In the genomic region with DNA sequence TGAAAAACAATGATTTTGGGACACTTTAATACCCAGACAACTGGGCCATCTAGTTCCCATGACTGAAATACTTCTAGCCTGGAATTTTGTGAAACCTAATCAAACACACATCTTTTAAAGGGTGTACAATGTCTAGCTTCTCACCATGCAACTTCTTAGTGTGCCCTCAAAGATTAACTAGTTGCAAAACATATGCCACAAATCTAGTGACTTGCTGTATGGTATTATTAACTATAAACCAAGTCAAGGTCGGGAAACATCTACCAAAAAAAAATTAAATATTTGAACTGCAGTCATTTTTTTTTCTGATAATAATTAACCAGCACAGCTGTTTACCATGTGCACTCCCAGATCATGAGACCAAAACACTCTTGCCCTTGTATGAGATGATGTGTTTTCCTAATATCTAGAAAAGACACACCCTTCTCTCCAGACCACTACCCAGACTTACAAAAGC, we compare ENCODE assay signal across 1 cellular context.
TF ChIP-seq lines count a peak whose summit lies in the region.

No MANE protein-coding gene starts in this region.

TF ChIP-seq in HepG2, 621 proteins besides CTCF, POLR2A, EP300 and RAD21 (continued from another document and continues in another):
- TF ChIP-seq CREM (IDR thresholded peaks at IDR 0.05) (peak; percentile 51), CREM (CRISPR knock-in tag; IDR thresholded peaks at IDR 0.05) (no peak), FOXO1 (CRISPR knock-in tag; IDR thresholded peaks at IDR 0.05) (peak; percentile 64; the same call in 1 of the 2 replicates), CHD4 (IDR thresholded peaks at IDR 0.05; ENCODE audit: borderline replicate concordance, low read length) (peak; percentile 24; the same call in 1 of the 2 replicates), HMG20A (CRISPR knock-in tag; IDR thresholded peaks at IDR 0.05; ENCODE audit: borderline replicate concordance) (peak; percentile 54; the same call in 1 of the 2 replicates), CEBPG (CRISPR knock-in tag; IDR thresholded peaks at IDR 0.05) (peak; percentile 49; the same call in 1 of the 2 replicates), MED1 (CRISPR knock-in tag; IDR thresholded peaks at IDR 0.05) (peak; percentile 82), MIXL1 (CRISPR knock-in tag; IDR thresholded peaks at IDR 0.05) (peak; percentile 87), LCORL (IDR thresholded peaks at IDR 0.05) (no peak), LCORL (CRISPR knock-in tag; IDR thresholded peaks at IDR 0.05) (0 out of 2 replicates have a peak, but pooled peaks have one; percentile 49), HNRNPH1 (optimal IDR thresholded peaks at IDR 0.05; ENCODE audit: low read depth, low read length) (no peak), ZNF781 (CRISPR knock-in tag; IDR thresholded peaks at IDR 0.05; ENCODE audit: borderline replicate concordance, not compliant biosample characterization) (no peak), SOX5 (CRISPR knock-in tag; IDR thresholded peaks at IDR 0.05; ENCODE audit: borderline replicate concordance) (peak; percentile 71; the same call in 1 of the 2 replicates), TARDBP (CRISPR knock-in tag; IDR thresholded peaks at IDR 0.05) (0 out of 2 replicates have a peak, but pooled peaks have one; percentile 30), BCL6 (CRISPR knock-in tag; IDR thresholded peaks at IDR 0.05) (peak; percentile 36; the same call in 1 of the 2 replicates), ZNF317 (CRISPR knock-in tag; IDR thresholded peaks at IDR 0.05) (peak; percentile 56; the same call in 1 of the 2 replicates), ZNF652 (CRISPR knock-in tag; IDR thresholded peaks at IDR 0.05; ENCODE audit: borderline replicate concordance, low read depth) (peak; percentile 39; the same call in 1 of the 2 replicates), HNRNPUL1 (IDR thresholded peaks at IDR 0.05; ENCODE audit: low read depth, low read length) (peak; percentile 78)
- TF ChIP-seq, protein P1, sequence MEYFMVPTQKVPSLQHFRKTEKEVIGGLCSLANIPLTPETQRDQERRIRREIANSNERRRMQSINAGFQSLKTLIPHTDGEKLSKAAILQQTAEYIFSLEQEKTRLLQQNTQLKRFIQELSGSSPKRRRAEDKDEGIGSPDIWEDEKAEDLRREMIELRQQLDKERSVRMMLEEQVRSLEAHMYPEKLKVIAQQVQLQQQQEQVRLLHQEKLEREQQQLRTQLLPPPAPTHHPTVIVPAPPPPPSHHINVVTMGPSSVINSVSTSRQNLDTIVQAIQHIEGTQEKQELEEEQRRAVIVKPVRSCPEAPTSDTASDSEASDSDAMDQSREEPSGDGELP (IDR thresholded peaks at IDR 0.05; ENCODE audit: borderline replicate concordance, low read depth), result peak; percentile 92
- TF ChIP-seq, protein P2, sequence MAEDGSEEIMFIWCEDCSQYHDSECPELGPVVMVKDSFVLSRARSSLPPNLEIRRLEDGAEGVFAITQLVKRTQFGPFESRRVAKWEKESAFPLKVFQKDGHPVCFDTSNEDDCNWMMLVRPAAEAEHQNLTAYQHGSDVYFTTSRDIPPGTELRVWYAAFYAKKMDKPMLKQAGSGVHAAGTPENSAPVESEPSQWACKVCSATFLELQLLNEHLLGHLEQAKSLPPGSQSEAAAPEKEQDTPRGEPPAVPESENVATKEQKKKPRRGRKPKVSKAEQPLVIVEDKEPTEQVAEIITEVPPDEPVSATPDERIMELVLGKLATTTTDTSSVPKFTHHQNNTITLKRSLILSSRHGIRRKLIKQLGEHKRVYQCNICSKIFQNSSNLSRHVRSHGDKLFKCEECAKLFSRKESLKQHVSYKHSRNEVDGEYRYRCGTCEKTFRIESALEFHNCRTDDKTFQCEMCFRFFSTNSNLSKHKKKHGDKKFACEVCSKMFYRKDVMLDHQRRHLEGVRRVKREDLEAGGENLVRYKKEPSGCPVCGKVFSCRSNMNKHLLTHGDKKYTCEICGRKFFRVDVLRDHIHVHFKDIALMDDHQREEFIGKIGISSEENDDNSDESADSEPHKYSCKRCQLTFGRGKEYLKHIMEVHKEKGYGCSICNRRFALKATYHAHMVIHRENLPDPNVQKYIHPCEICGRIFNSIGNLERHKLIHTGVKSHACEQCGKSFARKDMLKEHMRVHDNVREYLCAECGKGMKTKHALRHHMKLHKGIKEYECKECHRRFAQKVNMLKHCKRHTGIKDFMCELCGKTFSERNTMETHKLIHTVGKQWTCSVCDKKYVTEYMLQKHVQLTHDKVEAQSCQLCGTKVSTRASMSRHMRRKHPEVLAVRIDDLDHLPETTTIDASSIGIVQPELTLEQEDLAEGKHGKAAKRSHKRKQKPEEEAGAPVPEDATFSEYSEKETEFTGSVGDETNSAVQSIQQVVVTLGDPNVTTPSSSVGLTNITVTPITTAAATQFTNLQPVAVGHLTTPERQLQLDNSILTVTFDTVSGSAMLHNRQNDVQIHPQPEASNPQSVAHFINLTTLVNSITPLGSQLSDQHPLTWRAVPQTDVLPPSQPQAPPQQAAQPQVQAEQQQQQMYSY (CRISPR knock-in tag; IDR thresholded peaks at IDR 0.05), result no peak; the same call in 1 of the 2 replicates
- TF ChIP-seq, protein P3, sequence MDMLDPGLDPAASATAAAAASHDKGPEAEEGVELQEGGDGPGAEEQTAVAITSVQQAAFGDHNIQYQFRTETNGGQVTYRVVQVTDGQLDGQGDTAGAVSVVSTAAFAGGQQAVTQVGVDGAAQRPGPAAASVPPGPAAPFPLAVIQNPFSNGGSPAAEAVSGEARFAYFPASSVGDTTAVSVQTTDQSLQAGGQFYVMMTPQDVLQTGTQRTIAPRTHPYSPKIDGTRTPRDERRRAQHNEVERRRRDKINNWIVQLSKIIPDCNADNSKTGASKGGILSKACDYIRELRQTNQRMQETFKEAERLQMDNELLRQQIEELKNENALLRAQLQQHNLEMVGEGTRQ (IDR thresholded peaks at IDR 0.05; ENCODE audit: low read depth, low read length), result no peak
- TF ChIP-seq, protein P3 (CRISPR knock-in tag; IDR thresholded peaks at IDR 0.05; ENCODE audit: borderline replicate concordance), result no peak; the same call in 1 of the 2 replicates
- TF ChIP-seq, protein P4, sequence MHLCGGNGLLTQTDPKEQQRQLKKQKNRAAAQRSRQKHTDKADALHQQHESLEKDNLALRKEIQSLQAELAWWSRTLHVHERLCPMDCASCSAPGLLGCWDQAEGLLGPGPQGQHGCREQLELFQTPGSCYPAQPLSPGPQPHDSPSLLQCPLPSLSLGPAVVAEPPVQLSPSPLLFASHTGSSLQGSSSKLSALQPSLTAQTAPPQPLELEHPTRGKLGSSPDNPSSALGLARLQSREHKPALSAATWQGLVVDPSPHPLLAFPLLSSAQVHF (CRISPR knock-in tag; IDR thresholded peaks at IDR 0.05), result no peak
- TF ChIP-seq, protein P5, sequence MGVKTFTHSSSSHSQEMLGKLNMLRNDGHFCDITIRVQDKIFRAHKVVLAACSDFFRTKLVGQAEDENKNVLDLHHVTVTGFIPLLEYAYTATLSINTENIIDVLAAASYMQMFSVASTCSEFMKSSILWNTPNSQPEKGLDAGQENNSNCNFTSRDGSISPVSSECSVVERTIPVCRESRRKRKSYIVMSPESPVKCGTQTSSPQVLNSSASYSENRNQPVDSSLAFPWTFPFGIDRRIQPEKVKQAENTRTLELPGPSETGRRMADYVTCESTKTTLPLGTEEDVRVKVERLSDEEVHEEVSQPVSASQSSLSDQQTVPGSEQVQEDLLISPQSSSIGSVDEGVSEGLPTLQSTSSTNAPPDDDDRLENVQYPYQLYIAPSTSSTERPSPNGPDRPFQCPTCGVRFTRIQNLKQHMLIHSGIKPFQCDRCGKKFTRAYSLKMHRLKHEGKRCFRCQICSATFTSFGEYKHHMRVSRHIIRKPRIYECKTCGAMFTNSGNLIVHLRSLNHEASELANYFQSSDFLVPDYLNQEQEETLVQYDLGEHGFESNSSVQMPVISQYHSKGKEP (CRISPR knock-in tag; IDR thresholded peaks at IDR 0.05), result no peak
- TF ChIP-seq, protein P6, sequence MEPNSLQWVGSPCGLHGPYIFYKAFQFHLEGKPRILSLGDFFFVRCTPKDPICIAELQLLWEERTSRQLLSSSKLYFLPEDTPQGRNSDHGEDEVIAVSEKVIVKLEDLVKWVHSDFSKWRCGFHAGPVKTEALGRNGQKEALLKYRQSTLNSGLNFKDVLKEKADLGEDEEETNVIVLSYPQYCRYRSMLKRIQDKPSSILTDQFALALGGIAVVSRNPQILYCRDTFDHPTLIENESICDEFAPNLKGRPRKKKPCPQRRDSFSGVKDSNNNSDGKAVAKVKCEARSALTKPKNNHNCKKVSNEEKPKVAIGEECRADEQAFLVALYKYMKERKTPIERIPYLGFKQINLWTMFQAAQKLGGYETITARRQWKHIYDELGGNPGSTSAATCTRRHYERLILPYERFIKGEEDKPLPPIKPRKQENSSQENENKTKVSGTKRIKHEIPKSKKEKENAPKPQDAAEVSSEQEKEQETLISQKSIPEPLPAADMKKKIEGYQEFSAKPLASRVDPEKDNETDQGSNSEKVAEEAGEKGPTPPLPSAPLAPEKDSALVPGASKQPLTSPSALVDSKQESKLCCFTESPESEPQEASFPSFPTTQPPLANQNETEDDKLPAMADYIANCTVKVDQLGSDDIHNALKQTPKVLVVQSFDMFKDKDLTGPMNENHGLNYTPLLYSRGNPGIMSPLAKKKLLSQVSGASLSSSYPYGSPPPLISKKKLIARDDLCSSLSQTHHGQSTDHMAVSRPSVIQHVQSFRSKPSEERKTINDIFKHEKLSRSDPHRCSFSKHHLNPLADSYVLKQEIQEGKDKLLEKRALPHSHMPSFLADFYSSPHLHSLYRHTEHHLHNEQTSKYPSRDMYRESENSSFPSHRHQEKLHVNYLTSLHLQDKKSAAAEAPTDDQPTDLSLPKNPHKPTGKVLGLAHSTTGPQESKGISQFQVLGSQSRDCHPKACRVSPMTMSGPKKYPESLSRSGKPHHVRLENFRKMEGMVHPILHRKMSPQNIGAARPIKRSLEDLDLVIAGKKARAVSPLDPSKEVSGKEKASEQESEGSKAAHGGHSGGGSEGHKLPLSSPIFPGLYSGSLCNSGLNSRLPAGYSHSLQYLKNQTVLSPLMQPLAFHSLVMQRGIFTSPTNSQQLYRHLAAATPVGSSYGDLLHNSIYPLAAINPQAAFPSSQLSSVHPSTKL (CRISPR knock-in tag; IDR thresholded peaks at IDR 0.05), result peak; percentile 86
- TF ChIP-seq, protein P7, sequence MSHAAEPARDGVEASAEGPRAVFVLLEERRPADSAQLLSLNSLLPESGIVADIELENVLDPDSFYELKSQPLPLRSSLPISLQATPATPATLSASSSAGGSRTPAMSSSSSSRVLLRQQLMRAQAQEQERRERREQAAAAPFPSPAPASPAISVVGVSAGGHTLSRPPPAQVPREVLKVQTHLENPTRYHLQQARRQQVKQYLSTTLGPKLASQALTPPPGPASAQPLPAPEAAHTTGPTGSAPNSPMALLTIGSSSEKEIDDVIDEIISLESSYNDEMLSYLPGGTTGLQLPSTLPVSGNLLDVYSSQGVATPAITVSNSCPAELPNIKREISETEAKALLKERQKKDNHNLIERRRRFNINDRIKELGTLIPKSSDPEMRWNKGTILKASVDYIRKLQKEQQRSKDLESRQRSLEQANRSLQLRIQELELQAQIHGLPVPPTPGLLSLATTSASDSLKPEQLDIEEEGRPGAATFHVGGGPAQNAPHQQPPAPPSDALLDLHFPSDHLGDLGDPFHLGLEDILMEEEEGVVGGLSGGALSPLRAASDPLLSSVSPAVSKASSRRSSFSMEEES (CRISPR knock-in tag; IDR thresholded peaks at IDR 0.05), result peak; percentile 99
- TF ChIP-seq, protein P8, sequence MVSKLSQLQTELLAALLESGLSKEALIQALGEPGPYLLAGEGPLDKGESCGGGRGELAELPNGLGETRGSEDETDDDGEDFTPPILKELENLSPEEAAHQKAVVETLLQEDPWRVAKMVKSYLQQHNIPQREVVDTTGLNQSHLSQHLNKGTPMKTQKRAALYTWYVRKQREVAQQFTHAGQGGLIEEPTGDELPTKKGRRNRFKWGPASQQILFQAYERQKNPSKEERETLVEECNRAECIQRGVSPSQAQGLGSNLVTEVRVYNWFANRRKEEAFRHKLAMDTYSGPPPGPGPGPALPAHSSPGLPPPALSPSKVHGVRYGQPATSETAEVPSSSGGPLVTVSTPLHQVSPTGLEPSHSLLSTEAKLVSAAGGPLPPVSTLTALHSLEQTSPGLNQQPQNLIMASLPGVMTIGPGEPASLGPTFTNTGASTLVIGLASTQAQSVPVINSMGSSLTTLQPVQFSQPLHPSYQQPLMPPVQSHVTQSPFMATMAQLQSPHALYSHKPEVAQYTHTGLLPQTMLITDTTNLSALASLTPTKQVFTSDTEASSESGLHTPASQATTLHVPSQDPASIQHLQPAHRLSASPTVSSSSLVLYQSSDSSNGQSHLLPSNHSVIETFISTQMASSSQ (IDR thresholded peaks at IDR 0.05; ENCODE audit: low read depth), result peak; percentile 95
- TF ChIP-seq, protein P8 (CRISPR knock-in tag; IDR thresholded peaks at IDR 0.05; ENCODE audit: borderline replicate concordance), result peak; percentile 95; the same call in 1 of the 2 replicates
